9 cellular contexts compared by ENCODE assay signal in the genomic region with DNA sequence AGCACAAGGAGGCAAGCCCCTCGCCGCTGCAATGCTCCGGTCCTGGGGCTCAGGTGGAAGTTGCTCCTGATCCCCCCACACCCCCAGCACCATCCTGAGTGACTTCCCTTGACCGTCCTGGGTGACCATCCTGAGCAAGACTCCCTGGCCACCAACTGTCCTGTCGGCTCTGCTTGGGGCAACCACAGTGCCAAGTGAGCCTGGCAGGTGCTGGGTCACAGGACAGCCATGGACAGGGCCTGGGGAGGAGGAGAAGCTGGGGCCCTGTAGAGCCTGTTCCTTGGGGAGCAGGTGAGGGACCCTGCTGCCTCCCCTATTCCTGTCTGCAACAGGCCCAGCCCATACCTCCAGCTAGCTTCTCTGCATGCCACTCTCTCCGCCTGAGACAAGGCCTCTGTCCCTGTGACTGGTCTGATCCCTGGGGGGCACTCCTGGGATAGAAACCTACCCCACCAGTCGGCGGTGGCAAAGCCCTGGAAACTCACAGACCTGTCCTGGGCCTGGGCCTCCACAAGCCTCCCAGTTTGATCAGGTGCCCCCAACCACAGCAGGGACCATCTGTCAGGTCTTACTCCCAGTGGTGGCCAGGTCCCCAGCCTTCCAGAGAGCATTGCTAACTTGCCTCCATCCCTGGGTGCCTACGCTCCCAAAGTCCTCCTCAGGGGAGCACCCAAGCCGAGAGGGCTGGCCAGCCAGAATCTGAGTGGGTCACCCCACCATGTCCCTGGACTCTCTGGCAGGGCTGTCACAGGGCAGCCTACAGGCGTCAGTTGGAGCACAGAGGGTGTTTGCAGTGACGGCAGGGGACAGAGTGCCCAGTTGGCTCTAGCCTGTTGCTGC.
DNase-seq lines count a peak whose midpoint lies in the region; ATAC-seq and TF ChIP-seq lines count a peak whose summit lies in the region.
"Had no signal": no experiment of that assay in that cellular context is flagged by ENCODE, and none has a peak within 500 bp of the region (broad histone marks: within the 10 kb centered on the region; RNA-seq: fewer than 3 reads in every experiment).

No MANE protein-coding gene starts in this region.

- TF ChIP-seq CTCF in dorsolateral prefrontal cortex (IDR thresholded peaks at IDR 0.05 in 54 of 56, conservative IDR thresholded peaks at IDR 0.05 in 2 of 56; ENCODE audit: low read depth in 1 of 56, partially characterized antibody in 56 of 56) (peak in 1 of 56 donors; percentile 4), upper lobe of left lung (IDR thresholded peaks at IDR 0.05) (no peak)

- H3K27me3 ChIP-seq in dorsolateral prefrontal cortex (no peaks in the 10 kb centered on the region), mononuclear cell (ENCODE audit: insufficient read depth, low read length) (no peaks in the 10 kb centered on the region), upper lobe of left lung (no peaks in the 10 kb centered on the region)

- H3K27ac ChIP-seq in dorsolateral prefrontal cortex = peak overlapping the region; percentile 86 to 100 (median 99)
- H3K27ac ChIP-seq in upper lobe of left lung = peak overlapping the region; percentile 90 to 100 (median 96)

- peak overlapping the region; percentile 45 to 84 (median 66) for H3K4me3 ChIP-seq in dorsolateral prefrontal cortex
- peak overlapping the region; percentile 57 for H3K4me3 ChIP-seq in mononuclear cell (ENCODE audit: low read length)
- peak overlapping the region; percentile 3 to 74 (median 66) for H3K4me3 ChIP-seq in upper lobe of left lung

- peak overlapping the region; percentile 50 for H3K27ac Mint-ChIP-seq in activated T-cell treated with anti-CD3 and anti-CD28 coated beads, Interleukin-2, amount 50 U/mL, for 72 hours

- H3K9me3 Mint-ChIP-seq in activated T-cell treated with anti-CD3 and anti-CD28 coated beads, Interleukin-2, amount 50 U/mL, for 72 hours = no peaks in the 10 kb centered on the region

- no peak for ATAC-seq in activated T-cell treated with anti-CD3 and anti-CD28 coated beads, Interleukin-2, amount 50 U/mL, for 72 hours (replicated peaks in 1 of 2)
- ATAC-seq in upper lobe of left lung (ENCODE audit: low FRiP score in 2 of 2) (peak; percentile 3 to 35), HG03108 (IDR thresholded peaks at IDR 0.05; ENCODE audit: unreplicated experiment) (no peak)

- WGBS in upper lobe of left lung, 2 donors = 40 to 53% methylated on average over 2 to 12 of the region's 12 CpGs

- no peak for DNase-seq in activated T-cell treated with anti-CD3 and anti-CD28 coated beads, Interleukin-2, amount 50 U/mL, for 72 hours
- no peak for DNase-seq in activated T-cell treated with anti-CD3 and anti-CD28 coated beads, Interleukin-2, amount 50 U/mL, for 1 hour
- DNase-seq in dorsolateral prefrontal cortex (peak in 9 of 10 donors; percentile 54 to 80 (median 64)), upper lobe of left lung (peak in 1 of 2 donors; percentile 54), LoVo (ENCODE audit: low spot score) (no peak), epidermal melanocyte (ENCODE audit: insufficient read length, low spot score) (no peak)
- DNase-seq: NCI-H1105 treated with DMSO at 0.1 percent for 48 hours had no signal

- H3K27me3 Mint-ChIP-seq in activated T-cell treated with anti-CD3 and anti-CD28 coated beads, Interleukin-2, amount 50 U/mL, for 72 hours (ENCODE audit: low read depth) = no peaks in the 10 kb centered on the region

- H3K9me3 ChIP-seq in mononuclear cell (ENCODE audit: low read depth, low read length) = no peaks in the 10 kb centered on the region
- H3K9me3 ChIP-seq in upper lobe of left lung = no peaks in the 10 kb centered on the region

- peak in 2 of 4 donors; percentile 12 to 21 for TF ChIP-seq POLR2A in upper lobe of left lung (IDR thresholded peaks at IDR 0.05)

- TF ChIP-seq EP300 in upper lobe of left lung (IDR thresholded peaks at IDR 0.05) = no peak

- peak overlapping the region; percentile 73 to 78 for H3K4me3 Mint-ChIP-seq in activated T-cell treated with anti-CD3 and anti-CD28 coated beads, Interleukin-2, amount 50 U/mL, for 72 hours

- H3K36me3 Mint-ChIP-seq in activated T-cell treated with anti-CD3 and anti-CD28 coated beads, Interleukin-2, amount 50 U/mL, for 72 hours (ENCODE audit: insufficient read depth in 2 of 2) = no peaks in the 10 kb centered on the region

- no peaks in the 10 kb centered on the region for H3K36me3 ChIP-seq in upper lobe of left lung

- H3K4me1 ChIP-seq in mononuclear cell (ENCODE audit: insufficient read depth, low read length) (peaks cover 76% of the 10 kb centered on the region), upper lobe of left lung (peaks cover 49 to 82% (median 56%) of the 10 kb centered on the region in 4 donors)

- intact Hi-C loops in dorsolateral prefrontal cortex (cut with DNase I) = no loop called here

- H3K4me1 Mint-ChIP-seq in activated T-cell treated with anti-CD3 and anti-CD28 coated beads, Interleukin-2, amount 50 U/mL, for 72 hours (ENCODE audit: low read depth) = peaks cover 20% of the 10 kb centered on the region

Comparison
In these comparisons a context has a peak if more than half of its experiments do, and no peak if none do; other contexts are left out.
1. ATAC-seq: peak in upper lobe of left lung (2 of 2); none in activated T-cell treated with anti-CD3 and anti-CD28 coated beads, Interleukin-2, amount 50 U/mL, for 72 hours (0 of 2) and HG03108 (single experiment).
2. DNase-seq: peak in dorsolateral prefrontal cortex (9 of 10); none in activated T-cell treated with anti-CD3 and anti-CD28 coated beads, Interleukin-2, amount 50 U/mL, for 72 hours (0 of 2), activated T-cell treated with anti-CD3 and anti-CD28 coated beads, Interleukin-2, amount 50 U/mL, for 1 hour (single experiment), LoVo (single experiment) and epidermal melanocyte (single experiment).
3. Peak in every context shown above with its lines, with median percentiles within 50 percentile points of each other: H3K4me3 ChIP-seq.